Comparison of ENCODE assay signal across 26 cellular contexts in genomic region chr2:239089884-239090283, GRCh38.
"Had no signal": no experiment of that assay in that cellular context is flagged by ENCODE, and none has a peak within 500 bp of the region (broad histone marks: within the 10 kb centered on the region; RNA-seq: fewer than 3 reads in every experiment).

No MANE protein-coding gene starts in this region.

- H3K9me3 ChIP-seq: esophagus squamous epithelium, right atrium auricular region, thoracic aorta, tibial nerve, upper lobe of left lung had no signal

- DNase-seq: cerebellar nuclear complex; cortex of kidney; effector memory CD8-positive, alpha-beta T cell; erythroblast; esophagus squamous epithelium; foreskin melanocyte; glutamatergic neuron; naive B cell; stimulated activated CD4-positive, alpha-beta T cell treated with anti-CD3 and anti-CD28 coated beads, Interleukin-12 subunit alpha, Interleukin-12 subunit beta, amount 100 ng/mL, for 4 hours; stimulated activated CD4-positive, alpha-beta T cell treated with anti-CD3 and anti-CD28 coated beads, Interleukin-2, amount 100 ng/mL, for 24 hours; stimulated activated CD4-positive, alpha-beta T cell treated with anti-CD3 and anti-CD28 coated beads, Interleukin-4, amount 100 ng/mL, for 4 hours; stimulated activated naive CD4-positive, alpha-beta T cell had no signal

- H3K9me3 Mint-ChIP-seq: effector memory CD8-positive, alpha-beta T cell; memory B cell; naive B cell; natural killer cell treated with Interleukin-12 subunit alpha and Interleukin-12 subunit beta and Interleukin-15 and Interleukin-18, amount 100 ng/mL, for 72 hours; neural crest cell had no signal

- H3K4me1 ChIP-seq: esophagus squamous epithelium, parathyroid adenoma, right atrium auricular region, upper lobe of left lung had no signal

- H3K4me2 ChIP-seq: smooth muscle cell had no signal

- H3K27ac Mint-ChIP-seq: memory B cell; natural killer cell treated with Interleukin-12 subunit alpha and Interleukin-12 subunit beta and Interleukin-15 and Interleukin-18, amount 100 ng/mL, for 72 hours; progenitor cell of endocrine pancreas had no signal

- H3K36me3 Mint-ChIP-seq: natural killer cell treated with Interleukin-12 subunit alpha and Interleukin-12 subunit beta and Interleukin-15 and Interleukin-18, amount 100 ng/mL, for 72 hours had no signal

- H3K9ac ChIP-seq: parathyroid adenoma had no signal

- H3K4me3 ChIP-seq: esophagus squamous epithelium, lung, right atrium auricular region, smooth muscle cell, thoracic aorta, tibial nerve, upper lobe of left lung had no signal

- H3K27ac ChIP-seq: esophagus squamous epithelium, parathyroid adenoma, right atrium auricular region, thoracic aorta, upper lobe of left lung had no signal

- H2AFZ ChIP-seq: parathyroid adenoma had no signal

- FAIRE-seq: endometrium, keratinocyte, urothelium cell line had no signal

- ATAC-seq: effector memory CD8-positive, alpha-beta T cell; natural killer cell treated with Interleukin-12 subunit alpha and Interleukin-12 subunit beta and Interleukin-15 and Interleukin-18, amount 100 ng/mL, for 72 hours had no signal

- H3K4me1 Mint-ChIP-seq: memory B cell, naive B cell had no signal

- H3K27me3 ChIP-seq: esophagus squamous epithelium, right atrium auricular region, tibial nerve, upper lobe of left lung had no signal

- H3K79me2 ChIP-seq: parathyroid adenoma had no signal

- H3K27me3 Mint-ChIP-seq: effector memory CD8-positive, alpha-beta T cell; memory B cell; naive B cell; natural killer cell treated with Interleukin-12 subunit alpha and Interleukin-12 subunit beta and Interleukin-15 and Interleukin-18, amount 100 ng/mL, for 72 hours; progenitor cell of endocrine pancreas had no signal

- H3K4me3 Mint-ChIP-seq: effector memory CD8-positive, alpha-beta T cell; memory B cell; naive B cell; natural killer cell treated with Interleukin-12 subunit alpha and Interleukin-12 subunit beta and Interleukin-15 and Interleukin-18, amount 100 ng/mL, for 72 hours; neural crest cell had no signal
